ENCODE assay signal across 11 cellular contexts in genomic region chr16:89191901-89192184, GRCh38. TPM values are rescaled to one million over a fixed set of nuclear protein-coding genes. Genes with fewer than 3 reads are reported as not detected.
DNase-seq lines count a peak whose midpoint lies in the region; ATAC-seq, FAIRE-seq and TF ChIP-seq lines count a peak whose summit lies in the region.
"Had no signal": no experiment of that assay in that cellular context is flagged by ENCODE, and none has a peak within 500 bp of the region (broad histone marks: within the 10 kb centered on the region; RNA-seq: fewer than 3 reads in every experiment).

No MANE protein-coding gene starts in this region.

- H3K4me3 ChIP-seq in SK-N-SH (ENCODE audit: low read depth in 2 of 2, low read length in 1 of 2): peak overlapping the region; percentile 42 to 56
- H3K4me3 ChIP-seq in astrocyte (ENCODE audit: insufficient read depth, low read depth, low read length): peak overlapping the region; percentile 59
- H3K4me3 ChIP-seq in keratinocyte (ENCODE audit: control insufficient read depth in 2 of 3, extremely low read depth in 1 of 3, insufficient read depth in 2 of 3, low read depth in 1 of 3, low read length in 3 of 3): peak overlapping the region in 1 of 3 experiments; percentile 46
- peak overlapping the region; percentile 27 for H3K4me3 ChIP-seq in thymus (ENCODE audit: low read length)

- H3K27me3 ChIP-seq in SK-N-SH (ENCODE audit: insufficient read depth) (peaks cover 8% of the 10 kb centered on the region; the same call in 1 of the 2 replicates), astrocyte (ENCODE audit: insufficient read depth, low read length) (no peaks in the 10 kb centered on the region), keratinocyte (ENCODE audit: control insufficient read depth, extremely low read depth, insufficient read depth, low read length) (peaks cover 9% of the 10 kb centered on the region), thymus (ENCODE audit: control insufficient read depth, insufficient read depth) (peaks cover 23% of the 10 kb centered on the region)

- POLR2A ChIA-PET in SK-N-SH (lab: Yijun Ruan, JAX): no interaction called here

- peaks cover 6% of the 10 kb centered on the region for H3K27me3 Mint-ChIP-seq in astrocyte (ENCODE audit: low read depth, unreplicated experiment)

- H3K9me2 ChIP-seq in SK-N-SH: no peaks in the 10 kb centered on the region

- no peak overlapping the region for H2AFZ ChIP-seq in SK-N-SH (ENCODE audit: low read depth)
- peak overlapping the region; percentile 94 for H2AFZ ChIP-seq in astrocyte (ENCODE audit: low read depth, low read length)
- H2AFZ ChIP-seq in keratinocyte (ENCODE audit: control insufficient read depth, low read length): peak overlapping the region; percentile 53

- H3K4me1 Mint-ChIP-seq in astrocyte (ENCODE audit: low read depth, unreplicated experiment): no peaks in the 10 kb centered on the region

- H3K4me1 ChIP-seq in SK-N-SH (ENCODE audit: control insufficient read depth in 1 of 2, insufficient read depth in 2 of 2, low read depth in 1 of 2, low read length in 1 of 2): peaks cover 0 to 15% of the 10 kb centered on the region in 2 experiments; a peak in 1 of 4 replicates
- no peaks in the 10 kb centered on the region for H3K4me1 ChIP-seq in astrocyte (ENCODE audit: insufficient read depth, low read length)
- no peaks in the 10 kb centered on the region for H3K4me1 ChIP-seq in keratinocyte (ENCODE audit: control insufficient read depth, extremely low read depth, insufficient read depth, low read length)
- H3K4me1 ChIP-seq in thymus (ENCODE audit: control insufficient read depth, insufficient read depth, low read length): no peaks in the 10 kb centered on the region

- H3K36me3 ChIP-seq in SK-N-SH (replicated peaks in 1 of 2; ENCODE audit: control insufficient read depth in 1 of 2, insufficient read depth in 2 of 2, low read length in 1 of 2) (no peaks in the 10 kb centered on the region), astrocyte (ENCODE audit: insufficient read depth, low read length) (no peaks in the 10 kb centered on the region), keratinocyte (ENCODE audit: control insufficient read depth in 2 of 2, extremely low read depth in 1 of 2, insufficient read depth in 2 of 2, low read length in 2 of 2) (no peaks in the 10 kb centered on the region), thymus (ENCODE audit: control insufficient read depth, insufficient read depth) (no peaks in the 10 kb centered on the region)

- no peak for TF ChIP-seq EP300 in SK-N-SH (IDR thresholded peaks at IDR 0.05; ENCODE audit: borderline replicate concordance in 1 of 2, low read depth in 1 of 2, low read length in 1 of 2)

- FAIRE-seq in astrocyte (lab: Jason Lieb, UNC): no peak
- FAIRE-seq in keratinocyte (lab: Jason Lieb, UNC): no peak

- CTCF ChIA-PET in SK-N-SH (lab: Yijun Ruan, JAX): no interaction called here

- no peak for ATAC-seq in SK-N-SH treated with all-trans-retinoic acid at 6 μM for 48 hours
- ATAC-seq in HG03135 (IDR thresholded peaks at IDR 0.05; ENCODE audit: unreplicated experiment): no peak

- H3K4me3 Mint-ChIP-seq in astrocyte (ENCODE audit: unreplicated experiment): no peak overlapping the region

- no peak for TF ChIP-seq CTCF in SK-N-SH (IDR thresholded peaks at IDR 0.05)
- TF ChIP-seq CTCF in astrocyte (IDR thresholded peaks at IDR 0.05; ENCODE audit: insufficient read depth, low read depth, low read length): no peak
- no peak for TF ChIP-seq CTCF in keratinocyte (optimal IDR thresholded peaks at IDR 0.05 in 1 of 3, IDR thresholded peaks at IDR 0.05 in 1 of 3, conservative IDR thresholded peaks at IDR 0.05 in 1 of 3; ENCODE audit: extremely low read depth in 1 of 3, insufficient read depth in 2 of 3, low read length in 3 of 3)

- dilution Hi-C loops in keratinocyte (cut with MboI; ENCODE audit: extremely low pct_ligation_motif_present, low sequenced_read_pairs): no loop called here

- H3K9me3 ChIP-seq in SK-N-SH (no peaks in the 10 kb centered on the region), astrocyte (ENCODE audit: insufficient read depth, low read depth, low read length) (no peaks in the 10 kb centered on the region), keratinocyte (ENCODE audit: control insufficient read depth, low read depth, low read length) (no peaks in the 10 kb centered on the region), thymus (ENCODE audit: control insufficient read depth) (peaks cover 1% of the 10 kb centered on the region)

- H3K9ac ChIP-seq in SK-N-SH (peak overlapping the region; percentile 36; the same call in 1 of the 2 replicates), astrocyte (ENCODE audit: low read length) (peak overlapping the region; percentile 67), keratinocyte (ENCODE audit: control insufficient read depth, extremely low read depth, insufficient read depth, low read length) (peak overlapping the region; percentile 28)

- DNase-seq in SK-N-SH (no peak), astrocyte (ENCODE audit: low read depth) (no peak), keratinocyte (ENCODE audit: low read depth, low spot score) (no peak), MV-4-11 (lab: John Stamatoyannopoulos, UW) (no peak), NCI-H1105 treated with DMSO at 0.1 percent for 48 hours (lab: John Stamatoyannopoulos, UW) (no peak)
- DNase-seq: SW 1271 had no signal

- H3K36me3 Mint-ChIP-seq in astrocyte (ENCODE audit: low read depth, unreplicated experiment): no peaks in the 10 kb centered on the region

- WGBS in SK-N-SH (ENCODE audit: low lambda C conversion rate): 3% methylated on average over 7 of the region's 19 CpGs
- WGBS in thymus: 4% methylated on average over 19 of the region's 19 CpGs

- H3K9me3 Mint-ChIP-seq in astrocyte (ENCODE audit: unreplicated experiment): no peaks in the 10 kb centered on the region

- no peaks in the 10 kb centered on the region for H3K9me1 ChIP-seq in keratinocyte (ENCODE audit: control insufficient read depth, extremely low read depth, insufficient read depth, low read length)

- no peak overlapping the region for H3K27ac Mint-ChIP-seq in astrocyte (ENCODE audit: unreplicated experiment)

- H3K79me2 ChIP-seq in SK-N-SH (ENCODE audit: insufficient read depth) (no peaks in the 10 kb centered on the region), astrocyte (ENCODE audit: insufficient read depth, low read length) (no peaks in the 10 kb centered on the region), keratinocyte (ENCODE audit: control insufficient read depth, insufficient read depth, low read length) (no peaks in the 10 kb centered on the region)

- H3K4me2 ChIP-seq in SK-N-SH (peak overlapping the region; percentile 94), astrocyte (ENCODE audit: low read length) (peak overlapping the region; percentile 91), keratinocyte (ENCODE audit: control insufficient read depth, extremely low read depth, insufficient read depth, low read depth, low read length) (no peak overlapping the region)

- H3F3A ChIP-seq in SK-N-SH (replicated peaks; ENCODE audit: insufficient read depth): peaks cover 10% of the 10 kb centered on the region

- H3K27ac ChIP-seq in SK-N-SH (ENCODE audit: low read depth in 2 of 2, low read length in 1 of 2) (no peak overlapping the region), astrocyte (ENCODE audit: low read depth, low read length) (no peak overlapping the region), keratinocyte (ENCODE audit: control insufficient read depth, insufficient read depth, low read length) (no peak overlapping the region), thymus (ENCODE audit: low read depth) (no peak overlapping the region)
- H3K27ac ChIP-seq: 22Rv1, HL-60 had no signal

- no peak for TF ChIP-seq RAD21 in SK-N-SH (IDR thresholded peaks at IDR 0.05; ENCODE audit: low read length)

- H4K20me1 ChIP-seq in SK-N-SH (ENCODE audit: insufficient read depth) (peaks cover 6% of the 10 kb centered on the region; the same call in 1 of the 2 replicates), astrocyte (ENCODE audit: insufficient read depth, low read length) (peaks cover 11% of the 10 kb centered on the region), keratinocyte (ENCODE audit: control insufficient read depth, extremely low read depth, insufficient read depth, low read length) (peaks cover 4% of the 10 kb centered on the region)

RNA-seq across cellular contexts. Expression of gene SLC22A31, which starts 8.5 kb away (rescaled TPM):
- polyA plus RNA-seq in SK-N-SH (2012; rRNA removed) (0.07 and 0.16 TPM in 2 replicates), keratinocyte (0.05 TPM in 1 of 3 replicates, not detected in the others), thymus (0.94 TPM)
- 0.04 TPM in 1 of 2 replicates, not detected in the other for polyA plus RNA-seq in SK-N-SH (2012; cell fraction: cytosol; rRNA removed)
- polyA plus RNA-seq in SK-N-SH (2012; cell fraction: nucleus; rRNA removed): 1.5 and 2.3 TPM in 2 replicates
- 0.58 and 1.3 TPM in 2 replicates for total RNA-seq in astrocyte
- polyA plus RNA-seq in keratinocyte (2011; ENCODE audit: low read depth): not detected
- polyA plus RNA-seq in keratinocyte (2011; cell fraction: cytosol; rRNA removed): not detected in 2 replicates
- polyA plus RNA-seq in keratinocyte (2011; cell fraction: nucleus; rRNA removed): 0.09 and 0.35 TPM in 2 replicates
- polyA plus RNA-seq in keratinocyte (2012; ENCODE audit: low replicate concordance): 0.54 TPM in 1 of 2 replicates, not detected in the other
- not detected in 3 replicates for polyA minus RNA-seq in keratinocyte
- polyA minus RNA-seq in keratinocyte (2011; cell fraction: cytosol; rRNA and poly(A)+ RNA removed): not detected
- polyA minus RNA-seq in keratinocyte (2011; cell fraction: nucleus; rRNA and poly(A)+ RNA removed): not detected in 2 replicates

RNA-seq across cellular contexts. Expression of gene CDH15, which starts 20.3 kb away (rescaled TPM):
- polyA plus RNA-seq in SK-N-SH (2012; rRNA removed) (0.03 and 0.08 TPM in 2 replicates), keratinocyte (not detected in 3 replicates), thymus (0.23 TPM)
- polyA plus RNA-seq in SK-N-SH (2012; cell fraction: cytosol; rRNA removed): 0.03 and 0.04 TPM in 2 replicates
- polyA plus RNA-seq in SK-N-SH (2012; cell fraction: nucleus; rRNA removed): 0.07 and 0.23 TPM in 2 replicates
- 0.17 and 0.18 TPM in 2 replicates for total RNA-seq in astrocyte
- not detected for polyA plus RNA-seq in keratinocyte (2011; ENCODE audit: low read depth)
- polyA plus RNA-seq in keratinocyte (2011; cell fraction: cytosol; rRNA removed): not detected in 2 replicates
- not detected in 2 replicates for polyA plus RNA-seq in keratinocyte (2011; cell fraction: nucleus; rRNA removed)
- 0.07 TPM in 1 of 2 replicates, not detected in the other for polyA plus RNA-seq in keratinocyte (2012; ENCODE audit: low replicate concordance)
- polyA minus RNA-seq in keratinocyte: not detected in 3 replicates
- not detected for polyA minus RNA-seq in keratinocyte (2011; cell fraction: cytosol; rRNA and poly(A)+ RNA removed)
- polyA minus RNA-seq in keratinocyte (2011; cell fraction: nucleus; rRNA and poly(A)+ RNA removed): not detected in 2 replicates

RNA-seq across cellular contexts. Expression of gene ZNF778, which starts 25.7 kb away (rescaled TPM):
- polyA plus RNA-seq in SK-N-SH (2012; rRNA removed): 6.2 and 10.8 TPM in 2 replicates
- polyA plus RNA-seq in SK-N-SH (2012; cell fraction: cytosol; rRNA removed): 3.4 and 4.1 TPM in 2 replicates
- polyA plus RNA-seq in SK-N-SH (2012; cell fraction: nucleus; rRNA removed): 8.1 and 10.9 TPM in 2 replicates
- total RNA-seq in astrocyte: 12.2 and 15.5 TPM in 2 replicates
- polyA plus RNA-seq in keratinocyte: 5.4 to 6.2 TPM (median 5.9 TPM) in 3 replicates
- polyA plus RNA-seq in keratinocyte (2011; ENCODE audit: low read depth): 6.5 TPM
- 2.5 and 4.1 TPM in 2 replicates for polyA plus RNA-seq in keratinocyte (2011; cell fraction: cytosol; rRNA removed)
- polyA plus RNA-seq in keratinocyte (2011; cell fraction: nucleus; rRNA removed): 15.1 and 17.0 TPM in 2 replicates
- 3.3 and 3.7 TPM in 2 replicates for polyA plus RNA-seq in keratinocyte (2012; ENCODE audit: low replicate concordance)
- 4.7 to 13.3 TPM (median 7.3 TPM) in 3 replicates for polyA minus RNA-seq in keratinocyte
- polyA minus RNA-seq in keratinocyte (2011; cell fraction: cytosol; rRNA and poly(A)+ RNA removed): 12.9 TPM
- polyA minus RNA-seq in keratinocyte (2011; cell fraction: nucleus; rRNA and poly(A)+ RNA removed): 9.6 and 16.0 TPM in 2 replicates
- polyA plus RNA-seq in thymus: 2.4 TPM
